18 cellular contexts compared by ENCODE assay signal in genomic region chr14:60977848-60978247, GRCh38. TPM values are rescaled to one million over a fixed set of nuclear protein-coding genes. Genes with fewer than 3 reads are reported as not detected.
DNase-seq lines count a peak whose midpoint lies in the region; ATAC-seq and TF ChIP-seq lines count a peak whose summit lies in the region.
"Had no signal": no experiment of that assay in that cellular context is flagged by ENCODE, and none has a peak within 500 bp of the region (broad histone marks: within the 10 kb centered on the region; RNA-seq: fewer than 3 reads in every experiment).

No MANE protein-coding gene starts in this region.

- DNase-seq in NCI-H1694 (lab: John Stamatoyannopoulos, UW): peak; percentile 3
- no peak for DNase-seq in NCI-H1694 treated with DMSO at 0.1 percent for 48 hours (lab: John Stamatoyannopoulos, UW)
- DNase-seq in LHCN-M2 (ENCODE audit: low read depth): peak; percentile 26
- DNase-seq in SHP77 treated with DMSO at 0.1 percent for 48 hours (lab: John Stamatoyannopoulos, UW): peak; percentile 35
- no peak for DNase-seq in glutamatergic neuron
- no peak for DNase-seq in left lobe of liver (ENCODE audit: low spot score)
- DNase-seq in stomach: no peak
- no peak for DNase-seq in middle frontal gyrus (ENCODE audit: extremely low spot score, low spot score)
- DNase-seq: activated CD4-positive, alpha-beta memory T cell treated with anti-CD3 and anti-CD28 coated beads for 36 hours; activated gamma-delta T cell treated with Interleukin-2 at 50 U/mL for 16 hours; CD8-positive, alpha-beta T cell; foreskin fibroblast; nucleus accumbens; small intestine; stimulated activated naive CD4-positive, alpha-beta T cell had no signal

- H3K4me1 Mint-ChIP-seq in glutamatergic neuron (ENCODE audit: low read depth, unreplicated experiment): peaks cover 14% of the 10 kb centered on the region

- TF ChIP-seq CTCF in glutamatergic neuron (IDR thresholded peaks at IDR 0.05; ENCODE audit: partially characterized antibody, unreplicated experiment): no peak
- no peak for TF ChIP-seq CTCF in stomach (IDR thresholded peaks at IDR 0.05)

- H3K27ac ChIP-seq in stomach: no peak overlapping the region
- H3K27ac ChIP-seq: SJSA1 had no signal

- H3K36me3 Mint-ChIP-seq in glutamatergic neuron (ENCODE audit: unreplicated experiment): no peaks in the 10 kb centered on the region

- H3K27me3 Mint-ChIP-seq in glutamatergic neuron (ENCODE audit: unreplicated experiment): no peaks in the 10 kb centered on the region
- H3K27me3 Mint-ChIP-seq: activated CD4-positive, alpha-beta memory T cell treated with anti-CD3 and anti-CD28 coated beads for 36 hours; brain; memory B cell had no signal

- no peaks in the 10 kb centered on the region for H3K27me3 ChIP-seq in stomach
- H3K27me3 ChIP-seq: SJSA1 had no signal

- TF ChIP-seq POLR2A in stomach (IDR thresholded peaks at IDR 0.05): no peak

- intact Hi-C loops in stomach (cut with DNase I; ENCODE audit: low total_unique reads): no loop called here

- H3K9me3 ChIP-seq in stomach: no peaks in the 10 kb centered on the region
- H3K9me3 ChIP-seq: SJSA1 had no signal

- H3K4me1 ChIP-seq in stomach: peaks cover 0 to 46% (median 35%) of the 10 kb centered on the region in 4 donors

- H3K36me3 ChIP-seq in stomach: peaks cover 6 to 32% (median 24%) of the 10 kb centered on the region in 4 donors

- H3K4me3 Mint-ChIP-seq in glutamatergic neuron (ENCODE audit: unreplicated experiment): peak overlapping the region; percentile 76
- H3K4me3 Mint-ChIP-seq: activated CD4-positive, alpha-beta memory T cell treated with anti-CD3 and anti-CD28 coated beads for 36 hours; CD8-positive, alpha-beta T cell; memory B cell had no signal

- 58 to 63% (median 62%) methylated on average over 2 of the region's 2 CpGs for WGBS in stomach, 5 donors

- no peak for TF ChIP-seq EP300 in stomach (IDR thresholded peaks at IDR 0.05)

- H3K4me3 ChIP-seq in stomach: no peak overlapping the region
- H3K4me3 ChIP-seq: SJSA1 had no signal

- no peaks in the 10 kb centered on the region for H3K9me3 Mint-ChIP-seq in glutamatergic neuron (ENCODE audit: unreplicated experiment)
- H3K9me3 Mint-ChIP-seq: activated CD4-positive, alpha-beta memory T cell treated with anti-CD3 and anti-CD28 coated beads for 36 hours; brain; CD8-positive, alpha-beta T cell; memory B cell had no signal

- ATAC-seq in left lobe of liver: no peak
- ATAC-seq: CD8-positive, alpha-beta T cell had no signal

- H3K27ac Mint-ChIP-seq in glutamatergic neuron (ENCODE audit: unreplicated experiment): no peak overlapping the region
- H3K27ac Mint-ChIP-seq: activated CD4-positive, alpha-beta memory T cell treated with anti-CD3 and anti-CD28 coated beads for 36 hours; memory B cell had no signal

RNA-seq across cellular contexts. Expression of gene TRMT5, which starts 3.0 kb away (rescaled TPM):
- total RNA-seq in LHCN-M2 (2014; rRNA removed) (16.2 and 22.0 TPM in 2 replicates), glutamatergic neuron (ENCODE audit: unreplicated experiment) (16.6 TPM), left lobe of liver (5.6 TPM), stomach (1 to 10 TPM; 2.0 to 9.9 (median 4.2) TPM)
- 5.6 TPM for polyA plus RNA-seq in LHCN-M2 (2012)
- polyA plus RNA-seq in stomach: 1 to 10 TPM; 3.4 to 7.2 (median 4.2) TPM

RNA-seq across cellular contexts. Expression of gene SLC38A6, which starts 3.2 kb away (rescaled TPM):
- total RNA-seq in LHCN-M2 (2014; rRNA removed) (40.3 and 52.4 TPM in 2 replicates), glutamatergic neuron (ENCODE audit: unreplicated experiment) (20.2 TPM), left lobe of liver (3.1 TPM), stomach (10 to 100 TPM in 2 of 5 donors, 1 to 10 TPM in 2, not detected in 1; 2.9 to 45.9 (median 18.8) TPM)
- polyA plus RNA-seq in LHCN-M2 (2012): 22.7 TPM
- 1 to 10 TPM; 4.5 to 8.6 (median 6.3) TPM for polyA plus RNA-seq in stomach

Comparison
In these comparisons a context has a peak if more than half of its experiments do, and no peak if none do; other contexts are left out.
1. DNase-seq: peak in NCI-H1694 (single experiment), LHCN-M2 (single experiment) and SHP77 treated with DMSO at 0.1 percent for 48 hours (single experiment); none in NCI-H1694 treated with DMSO at 0.1 percent for 48 hours (single experiment), glutamatergic neuron (single experiment), left lobe of liver (single experiment), stomach (single experiment) and middle frontal gyrus (single experiment).